In genomic region chr2:240461471-240462072, GRCh38 we compare ENCODE assay signal across 22 cellular contexts. TPM values are rescaled to one million over a fixed set of nuclear protein-coding genes. Genes with fewer than 3 reads are reported as not detected.
DNase-seq lines count a peak whose midpoint lies in the region; ATAC-seq, FAIRE-seq and TF ChIP-seq lines count a peak whose summit lies in the region.
"Had no signal": no experiment of that assay in that cellular context is flagged by ENCODE, and none has a peak within 500 bp of the region (broad histone marks: within the 10 kb centered on the region; RNA-seq: fewer than 3 reads in every experiment).

No MANE protein-coding gene starts in this region.

- H3K36me3 ChIP-seq in kidney (ENCODE audit: control insufficient read depth in 1 of 2, insufficient read depth in 2 of 2, low read length in 2 of 2) = peaks cover 0 to 6% of the 10 kb centered on the region in 2 donors

- intact Hi-C loops in kidney (cut with DNase I) = no loop called here
- intact Hi-C loops in posterior vena cava (cut with DNase I) = no loop called here

- no peak for FAIRE-seq in kidney (lab: Jason Lieb, UNC)
- FAIRE-seq: A549, colon, endometrium, urothelium cell line had no signal

- no peaks in the 10 kb centered on the region for H3K4me1 Mint-ChIP-seq in activated T-cell treated with anti-CD3 and anti-CD28 coated beads, Interleukin-2, amount 50 U/mL, for 4 hours (ENCODE audit: low read depth)
- no peaks in the 10 kb centered on the region for H3K4me1 Mint-ChIP-seq in activated T-cell treated with anti-CD3 and anti-CD28 coated beads, Interleukin-2, amount 50 U/mL, for 72 hours (ENCODE audit: low read depth)
- H3K4me1 Mint-ChIP-seq in WTC11 = peaks cover 14% of the 10 kb centered on the region
- H3K4me1 Mint-ChIP-seq: naive B cell had no signal

- TF ChIP-seq CTCF in WTC11 (IDR thresholded peaks at IDR 0.05) (no peak), kidney (IDR thresholded peaks at IDR 0.05; ENCODE audit: borderline replicate concordance, extremely low read depth, insufficient read depth) (no peak)

- no peaks in the 10 kb centered on the region for H3K9me3 ChIP-seq in kidney (ENCODE audit: control insufficient read depth in 1 of 2, low read length in 2 of 2)
- H3K9me3 ChIP-seq: A549, SJSA1 had no signal

- POLR2A ChIA-PET in WTC11 (lab: Charles Lee) = no interaction called here

- DNase-seq in activated T-cell treated with anti-CD3 and anti-CD28 coated beads, Interleukin-2, amount 50 U/mL, for 4 hours = peak; percentile 1
- DNase-seq in activated T-cell treated with anti-CD3 and anti-CD28 coated beads, Interleukin-2, amount 50 U/mL, for 72 hours = no peak
- DNase-seq in WTC11 (ENCODE audit: low spot score) (peak; percentile 4), kidney (peak; percentile 62), posterior vena cava (ENCODE audit: low spot score) (peak; percentile 52), NCI-H187 treated with DMSO at 0.1 percent for 48 hours (lab: John Stamatoyannopoulos, UW) (no peak), GDM1 (lab: John Stamatoyannopoulos, UW) (no peak)
- DNase-seq in stimulated activated naive CD4-positive, alpha-beta T cell treated with Interleukin-2 at 50 U/mL for 16 hours (lab: John Stamatoyannopoulos, UW) = no peak
- DNase-seq: activated CD8-positive, alpha-beta T cell treated with anti-CD3 and anti-CD28 coated beads for 36 hours; activated T-cell treated with anti-CD3 and anti-CD28 coated beads, Interleukin-2, amount 50 U/mL, for 24 hours; HCEC 1CT; Karpas-422; naive B cell; NCI-H2029; PC-3 had no signal

- ATAC-seq in activated T-cell treated with anti-CD3 and anti-CD28 coated beads, Interleukin-2, amount 50 U/mL, for 4 hours = no peak
- no peak for ATAC-seq in activated T-cell treated with anti-CD3 and anti-CD28 coated beads, Interleukin-2, amount 50 U/mL, for 72 hours (replicated peaks in 1 of 2)
- no peak for ATAC-seq in WTC11
- ATAC-seq: activated CD8-positive, alpha-beta T cell treated with anti-CD3 and anti-CD28 coated beads for 36 hours; PC-3 had no signal

- peaks cover 6% of the 10 kb centered on the region for H3K27me3 Mint-ChIP-seq in activated T-cell treated with anti-CD3 and anti-CD28 coated beads, Interleukin-2, amount 50 U/mL, for 4 hours (ENCODE audit: low read depth)
- H3K27me3 Mint-ChIP-seq in activated T-cell treated with anti-CD3 and anti-CD28 coated beads, Interleukin-2, amount 50 U/mL, for 72 hours (ENCODE audit: low read depth) = no peaks in the 10 kb centered on the region
- peaks cover 6% of the 10 kb centered on the region; the same call in 1 of the 2 replicates for H3K27me3 Mint-ChIP-seq in WTC11 (ENCODE audit: low read depth)
- H3K27me3 Mint-ChIP-seq: brain had no signal

- no peak overlapping the region for H3K9ac ChIP-seq in kidney (ENCODE audit: low read length in 2 of 2)

- CTCF ChIA-PET in WTC11 (lab: Charles Lee) = interaction anchor here (1.1 to 1.4 kb wide), 4 partner anchors 16 to 205 kb away, joined by 3 to 4 read pairs (median 3); no protein-coding TSS in a partner anchor

- no peak overlapping the region for H3K4me3 Mint-ChIP-seq in activated T-cell treated with anti-CD3 and anti-CD28 coated beads, Interleukin-2, amount 50 U/mL, for 4 hours
- no peak overlapping the region for H3K4me3 Mint-ChIP-seq in activated T-cell treated with anti-CD3 and anti-CD28 coated beads, Interleukin-2, amount 50 U/mL, for 72 hours
- H3K4me3 Mint-ChIP-seq in WTC11 = no peak overlapping the region
- H3K4me3 Mint-ChIP-seq: activated CD8-positive, alpha-beta T cell treated with anti-CD3 and anti-CD28 coated beads for 36 hours; activated T-cell treated with anti-CD3 and anti-CD28 coated beads, Interleukin-2, amount 50 U/mL, for 24 hours; brain; naive B cell had no signal

- H3K4me1 ChIP-seq in kidney (ENCODE audit: control insufficient read depth in 1 of 2, insufficient read depth in 1 of 2, low read depth in 1 of 2, low read length in 2 of 2) = no peaks in the 10 kb centered on the region
- H3K4me1 ChIP-seq: SJSA1 had no signal

- H3K4me3 ChIP-seq in kidney (ENCODE audit: low read length in 2 of 2) = no peak overlapping the region
- H3K4me3 ChIP-seq: A549, SJSA1 had no signal

- H3K27ac ChIP-seq in kidney (ENCODE audit: low read depth in 2 of 2, low read length in 2 of 2) = no peak overlapping the region
- H3K27ac ChIP-seq: A549, SJSA1, VCaP had no signal

- no peaks in the 10 kb centered on the region for H3K9me3 Mint-ChIP-seq in activated T-cell treated with anti-CD3 and anti-CD28 coated beads, Interleukin-2, amount 50 U/mL, for 4 hours
- no peaks in the 10 kb centered on the region for H3K9me3 Mint-ChIP-seq in activated T-cell treated with anti-CD3 and anti-CD28 coated beads, Interleukin-2, amount 50 U/mL, for 72 hours
- H3K9me3 Mint-ChIP-seq in WTC11 = no peaks in the 10 kb centered on the region
- H3K9me3 Mint-ChIP-seq: activated CD8-positive, alpha-beta T cell treated with anti-CD3 and anti-CD28 coated beads for 36 hours; activated T-cell treated with anti-CD3 and anti-CD28 coated beads, Interleukin-2, amount 50 U/mL, for 24 hours; brain; naive B cell had no signal

- H3K36me3 Mint-ChIP-seq in activated T-cell treated with anti-CD3 and anti-CD28 coated beads, Interleukin-2, amount 50 U/mL, for 4 hours (ENCODE audit: insufficient read depth) = no peaks in the 10 kb centered on the region
- no peaks in the 10 kb centered on the region for H3K36me3 Mint-ChIP-seq in activated T-cell treated with anti-CD3 and anti-CD28 coated beads, Interleukin-2, amount 50 U/mL, for 72 hours (ENCODE audit: insufficient read depth in 2 of 2)
- H3K36me3 Mint-ChIP-seq in WTC11 = peaks cover 7% of the 10 kb centered on the region; the same call in 1 of the 2 replicates
- H3K36me3 Mint-ChIP-seq: naive B cell had no signal

- no peak overlapping the region for H3K27ac Mint-ChIP-seq in activated T-cell treated with anti-CD3 and anti-CD28 coated beads, Interleukin-2, amount 50 U/mL, for 72 hours
- H3K27ac Mint-ChIP-seq in WTC11 = no peak overlapping the region
- H3K27ac Mint-ChIP-seq: activated CD8-positive, alpha-beta T cell treated with anti-CD3 and anti-CD28 coated beads for 36 hours; activated T-cell treated with anti-CD3 and anti-CD28 coated beads, Interleukin-2, amount 50 U/mL, for 24 hours; naive B cell had no signal

TF ChIP-seq in WTC11, 78 proteins besides CTCF, POLR2A, EP300 and RAD21:
- TF ChIP-seq NFE2L1 (CRISPR knock-in tag; IDR thresholded peaks at IDR 0.05) (no peak), IRF2 (CRISPR knock-in tag; IDR thresholded peaks at IDR 0.05; ENCODE audit: borderline replicate concordance, low read depth) (no peak), NR3C1 (CRISPR knock-in tag; conservative IDR thresholded peaks at IDR 0.05; ENCODE audit: low read depth) (no peak), MAX (CRISPR knock-in tag; IDR thresholded peaks at IDR 0.05) (no peak), MYBL2 (CRISPR knock-in tag; IDR thresholded peaks at IDR 0.05) (no peak)
- TF ChIP-seq, protein P1, sequence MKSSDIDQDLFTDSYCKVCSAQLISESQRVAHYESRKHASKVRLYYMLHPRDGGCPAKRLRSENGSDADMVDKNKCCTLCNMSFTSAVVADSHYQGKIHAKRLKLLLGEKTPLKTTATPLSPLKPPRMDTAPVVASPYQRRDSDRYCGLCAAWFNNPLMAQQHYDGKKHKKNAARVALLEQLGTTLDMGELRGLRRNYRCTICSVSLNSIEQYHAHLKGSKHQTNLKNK (CRISPR knock-in tag; IDR thresholded peaks at IDR 0.05) = no peak
- TF ChIP-seq, protein P2, sequence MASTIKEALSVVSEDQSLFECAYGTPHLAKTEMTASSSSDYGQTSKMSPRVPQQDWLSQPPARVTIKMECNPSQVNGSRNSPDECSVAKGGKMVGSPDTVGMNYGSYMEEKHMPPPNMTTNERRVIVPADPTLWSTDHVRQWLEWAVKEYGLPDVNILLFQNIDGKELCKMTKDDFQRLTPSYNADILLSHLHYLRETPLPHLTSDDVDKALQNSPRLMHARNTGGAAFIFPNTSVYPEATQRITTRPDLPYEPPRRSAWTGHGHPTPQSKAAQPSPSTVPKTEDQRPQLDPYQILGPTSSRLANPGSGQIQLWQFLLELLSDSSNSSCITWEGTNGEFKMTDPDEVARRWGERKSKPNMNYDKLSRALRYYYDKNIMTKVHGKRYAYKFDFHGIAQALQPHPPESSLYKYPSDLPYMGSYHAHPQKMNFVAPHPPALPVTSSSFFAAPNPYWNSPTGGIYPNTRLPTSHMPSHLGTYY (CRISPR knock-in tag; IDR thresholded peaks at IDR 0.05) = no peak
TF ChIP-seq in WTC11: peak in this region for 0.

RNA-seq across cellular contexts. Expression of gene GPC1, which starts 26.1 kb away (rescaled TPM):
- 1 to 10 TPM; 3.7 to 6.3 (median 5.9) TPM for total RNA-seq in activated T-cell treated with anti-CD3 and anti-CD28 coated beads, Interleukin-2, amount 50 U/mL, for 4 hours
- total RNA-seq in activated T-cell treated with anti-CD3 and anti-CD28 coated beads, Interleukin-2, amount 50 U/mL, for 72 hours = 1 to 10 TPM; 3.2 to 3.6 TPM
- total RNA-seq in WTC11 (2021) (37.2 to 41.5 TPM (median 40.4 TPM) in 3 replicates), kidney (124 TPM), posterior vena cava (10 to 100 TPM; 69.5 to 83.1 TPM)
- polyA plus RNA-seq in kidney (ENCODE audit: insufficient read depth, low read depth, low replicate concordance) = 18.4 TPM

Comparison
In these comparisons a context has a peak if more than half of its experiments do, and no peak if none do; other contexts are left out.
1. DNase-seq: peak in activated T-cell treated with anti-CD3 and anti-CD28 coated beads, Interleukin-2, amount 50 U/mL, for 4 hours (single experiment), WTC11 (single experiment), kidney (single experiment) and posterior vena cava (single experiment); none in activated T-cell treated with anti-CD3 and anti-CD28 coated beads, Interleukin-2, amount 50 U/mL, for 72 hours (0 of 2), NCI-H187 treated with DMSO at 0.1 percent for 48 hours (single experiment), stimulated activated naive CD4-positive, alpha-beta T cell treated with Interleukin-2 at 50 U/mL for 16 hours (single experiment) and GDM1 (single experiment).